Comparison of ENCODE assay signal across 28 cellular contexts in genomic region chr4:91298156-91298700, GRCh38.
"Had no signal": no experiment of that assay in that cellular context is flagged by ENCODE, and none has a peak within 500 bp of the region (broad histone marks: within the 10 kb centered on the region; RNA-seq: fewer than 3 reads in every experiment).

No MANE protein-coding gene starts in this region.

- H3K36me3 ChIP-seq: ascending aorta, breast epithelium, cardiac muscle cell, esophagus muscularis mucosa, gastrocnemius medialis had no signal

- H3K9me3 ChIP-seq: ascending aorta, breast epithelium, esophagus muscularis mucosa, gastrocnemius medialis had no signal

- H3K4me3 ChIP-seq: ascending aorta, breast epithelium, cardiac muscle cell, esophagus muscularis mucosa, gastrocnemius medialis had no signal

- DNase-seq: activated CD4-positive, alpha-beta memory T cell treated with anti-CD3 and anti-CD28 coated beads, Interleukin-2, amount 10 ng/mL, durations not matched to agents 7 days and 5 days; activated CD4-positive, alpha-beta T cell treated with anti-CD3 and anti-CD28 coated beads for 1 hour; activated CD4-positive, alpha-beta T cell treated with anti-CD3 and anti-CD28 coated beads for 4 hours; activated CD4-positive, alpha-beta T cell treated with anti-CD3 and anti-CD28 coated beads, Interleukin-2, amount 10 ng/mL, durations not matched to agents 7 days and 5 days; activated CD4-positive, alpha-beta T cell treated with anti-CD3 and anti-CD28 coated beads, Interleukin-2, amount 50 U/mL, for 4 hours; activated CD8-positive, alpha-beta memory T cell treated with anti-CD3 and anti-CD28 coated beads, Interleukin-2, amount 50 U/mL, for 48 hours; activated gamma-delta T cell; activated naive CD4-positive, alpha-beta T cell; activated naive CD4-positive, alpha-beta T cell treated with anti-CD3 and anti-CD28 coated beads, Interleukin-2, amount 10 ng/mL, durations not matched to agents 7 days and 5 days; activated naive CD8-positive, alpha-beta T cell treated with anti-CD3 and anti-CD28 coated beads, Interleukin-2, amount 10 ng/mL, durations not matched to agents 7 days and 5 days; activated T-cell treated with anti-CD3 and anti-CD28 coated beads for 4 hours; activated T-cell treated with anti-CD3 and anti-CD28 coated beads, Interleukin-2, amount 50 U/mL, for 24 hours; activated T-cell treated with anti-CD3 and anti-CD28 coated beads, Interleukin-2, amount 50 U/mL, for 72 hours; central memory CD4-positive, alpha-beta T cell; cortex of kidney; dermis blood vessel endothelial cell; effector CD4-positive, alpha-beta T cell; effector memory CD8-positive, alpha-beta T cell; erythroblast; foreskin keratinocyte; gastrocnemius medialis; glutamatergic neuron; T-helper 2 cell had no signal

- H3K27ac ChIP-seq: ascending aorta, breast epithelium, cardiac muscle cell, esophagus muscularis mucosa, foreskin keratinocyte, gastrocnemius medialis had no signal

- H3K4me1 ChIP-seq: ascending aorta, breast epithelium, esophagus muscularis mucosa, foreskin keratinocyte, gastrocnemius medialis had no signal

- ATAC-seq: activated naive CD4-positive, alpha-beta T cell treated with anti-CD3 and anti-CD28 coated beads, Interleukin-2, amount 50 U/mL, for 72 hours; activated T-cell treated with anti-CD3 and anti-CD28 coated beads, Interleukin-2, amount 50 U/mL, for 72 hours; effector memory CD8-positive, alpha-beta T cell; foreskin keratinocyte; gastrocnemius medialis had no signal

- H3K27me3 ChIP-seq: ascending aorta, breast epithelium, cardiac muscle cell, esophagus muscularis mucosa, foreskin keratinocyte, gastrocnemius medialis had no signal
